ENCODE assay signal across 8 cellular contexts in genomic region chr19:40443131-40443929, GRCh38. TPM values are rescaled to one million over a fixed set of nuclear protein-coding genes. Genes with fewer than 3 reads are reported as not detected.
DNase-seq lines count a peak whose midpoint lies in the region; ATAC-seq and TF ChIP-seq lines count a peak whose summit lies in the region.

No MANE protein-coding gene starts in this region.

- H2AFZ ChIP-seq in DND-41 (ENCODE audit: low read depth, low read length) (peak overlapping the region; percentile 77), GM23338 (peak overlapping the region; percentile 48; the same call in 1 of the 2 replicates), fibroblast of lung (ENCODE audit: low read length) (no peak overlapping the region)

- H3K27ac ChIP-seq in DND-41 (ENCODE audit: low read length) (peak overlapping the region; percentile 78), GM23338 (ENCODE audit: low read depth) (peak overlapping the region; percentile 100), fibroblast of lung (ENCODE audit: insufficient read depth, low read length) (peak overlapping the region; percentile 89)

- H3K36me3 ChIP-seq in DND-41 (ENCODE audit: insufficient read depth, low read length) = peaks cover 13% of the 10 kb centered on the region
- peaks cover 16% of the 10 kb centered on the region; the same call in 1 of the 2 replicates for H3K36me3 ChIP-seq in GM23338 (ENCODE audit: insufficient read depth)
- H3K36me3 ChIP-seq in fibroblast of lung (ENCODE audit: control insufficient read depth, insufficient read depth, low read length) = peaks cover 17% of the 10 kb centered on the region

- TF ChIP-seq CTCF in DND-41 (IDR thresholded peaks at IDR 0.05; ENCODE audit: borderline replicate concordance, extremely low read depth, low read length, poor library complexity, severe bottlenecking) (no peak), GM23338 (conservative IDR thresholded peaks at IDR 0.05; ENCODE audit: low read depth in 2 of 2) (no peak), fibroblast of lung (conservative IDR thresholded peaks at IDR 0.05 in 1 of 2, IDR thresholded peaks at IDR 0.05 in 1 of 2; ENCODE audit: low read depth in 1 of 2, low read length in 2 of 2) (no peak)

- peaks cover 18% of the 10 kb centered on the region for H3K4me1 ChIP-seq in DND-41 (ENCODE audit: insufficient read depth, low read length)
- H3K4me1 ChIP-seq in GM23338 (ENCODE audit: insufficient read depth) = peaks cover 13% of the 10 kb centered on the region
- peaks cover 7% of the 10 kb centered on the region for H3K4me1 ChIP-seq in fibroblast of lung (ENCODE audit: control insufficient read depth, extremely low read depth, insufficient read depth, low read length)

- H3K4me3 ChIP-seq in DND-41 (ENCODE audit: low read depth in 1 of 2, low read length in 2 of 2) = peak overlapping the region; percentile 61 to 76
- peak overlapping the region; percentile 100 for H3K4me3 ChIP-seq in GM23338
- peak overlapping the region; percentile 56 to 94 (median 90) for H3K4me3 ChIP-seq in fibroblast of lung (replicated peaks in 1 of 4; ENCODE audit: control extremely low read depth in 1 of 4, insufficient read depth in 1 of 4, low read depth in 3 of 4, low read length in 4 of 4)

- POLR2A ChIA-PET in naive thymus-derived CD8-positive, alpha-beta T cell (lab: Charles Lee) = interaction anchor here (0.6 to 5.8 kb wide), 12 partner anchors 10 to 998 kb away, joined by 3 to 73 read pairs (median 11); partner anchors contain the start of genes AKT2, BLVRB, C19orf47 and PLD3

- H4K20me1 ChIP-seq in DND-41 (ENCODE audit: insufficient read depth, low read length) (no peaks in the 10 kb centered on the region), GM23338 (replicated peaks; ENCODE audit: insufficient read depth) (peaks cover 8% of the 10 kb centered on the region; the same call in 1 of the 2 replicates), fibroblast of lung (ENCODE audit: control insufficient read depth, extremely low read depth, insufficient read depth, low read length) (no peaks in the 10 kb centered on the region)

- H3K9me3 ChIP-seq in DND-41 (ENCODE audit: insufficient read depth, low read length, severe bottlenecking) = no peaks in the 10 kb centered on the region
- no peaks in the 10 kb centered on the region for H3K9me3 ChIP-seq in fibroblast of lung (ENCODE audit: control insufficient read depth, insufficient read depth, low read depth, low read length)

- peak; percentile 78 for ATAC-seq in DND-41 (ENCODE audit: insufficient read depth, low read depth)
- ATAC-seq in GM23338 = peak; percentile 72
- peak; percentile 83 for ATAC-seq in activated T-helper 17 cell treated with anti-CD3 and anti-CD28 coated beads, Interleukin-2, amount 50 U/mL, for 72 hours (replicated peaks)
- peak; percentile 74 to 78 for ATAC-seq in naive thymus-derived CD8-positive, alpha-beta T cell
- peak; percentile 79 to 81 for ATAC-seq in stimulated activated naive B cell treated with anti-CD40 and anti-IgM and Interleukin-4, amounts not matched to agents 10 μg/mL and 1 μg/mL and 100 μg/mL, for 72 hours (replicated peaks)

- H3F3A ChIP-seq in GM23338 (replicated peaks; ENCODE audit: low read depth) = peaks cover 22% of the 10 kb centered on the region

- DNase-seq in DND-41 (peak; percentile 100), GM23338 (ENCODE audit: low spot score) (peak; percentile 100), LHCN-M2 (ENCODE audit: low read depth) (peak; percentile 99), RPMI7951 (ENCODE audit: low read depth) (peak; percentile 100), fibroblast of lung (ENCODE audit: low read depth in 2 of 2) (peak; percentile 99 to 100)
- DNase-seq in naive thymus-derived CD8-positive, alpha-beta T cell = peak; percentile 91 to 100 (median 99)
- peak; percentile 99 for DNase-seq in stimulated activated naive B cell treated with anti-CD40 and anti-IgM and Interleukin-4, amounts not matched to agents 10 μg/mL and 1 μg/mL and 100 μg/mL, for 72 hours

- no peaks in the 10 kb centered on the region for H3K27me3 ChIP-seq in DND-41 (ENCODE audit: insufficient read depth, low read length, poor library complexity)
- no peaks in the 10 kb centered on the region for H3K27me3 ChIP-seq in GM23338 (ENCODE audit: insufficient read depth)
- H3K27me3 ChIP-seq in fibroblast of lung (ENCODE audit: control insufficient read depth, insufficient read depth, low read length) = no peaks in the 10 kb centered on the region

- peaks cover 3% of the 10 kb centered on the region; the same call in 2 of the 3 replicates for H3K9me3 Mint-ChIP-seq in GM23338
- no peaks in the 10 kb centered on the region for H3K9me3 Mint-ChIP-seq in activated T-helper 17 cell treated with anti-CD3 and anti-CD28 coated beads, Interleukin-2, amount 50 U/mL, for 72 hours
- H3K9me3 Mint-ChIP-seq in naive thymus-derived CD8-positive, alpha-beta T cell = no peaks in the 10 kb centered on the region
- no peaks in the 10 kb centered on the region for H3K9me3 Mint-ChIP-seq in stimulated activated naive B cell treated with anti-CD40 and anti-IgM and Interleukin-4, amounts not matched to agents 10 μg/mL and 1 μg/mL and 100 μg/mL, for 72 hours

- H3K9me2 ChIP-seq in GM23338 (ENCODE audit: insufficient read depth) = no peaks in the 10 kb centered on the region

- H3K36me3 Mint-ChIP-seq in GM23338 (ENCODE audit: low read depth) = peaks cover 31% of the 10 kb centered on the region
- H3K36me3 Mint-ChIP-seq in activated T-helper 17 cell treated with anti-CD3 and anti-CD28 coated beads, Interleukin-2, amount 50 U/mL, for 72 hours (ENCODE audit: low read depth) = peaks cover 29% of the 10 kb centered on the region
- H3K36me3 Mint-ChIP-seq in naive thymus-derived CD8-positive, alpha-beta T cell = peaks cover 0 to 17% (median 0%) of the 10 kb centered on the region in 3 donors
- H3K36me3 Mint-ChIP-seq in stimulated activated naive B cell treated with anti-CD40 and anti-IgM and Interleukin-4, amounts not matched to agents 10 μg/mL and 1 μg/mL and 100 μg/mL, for 72 hours = peaks cover 16 to 32% of the 10 kb centered on the region in 2 donors

- peak overlapping the region; percentile 99 for H3K27ac Mint-ChIP-seq in GM23338
- H3K27ac Mint-ChIP-seq in activated T-helper 17 cell treated with anti-CD3 and anti-CD28 coated beads, Interleukin-2, amount 50 U/mL, for 72 hours = peak overlapping the region; percentile 91
- peak overlapping the region; percentile 89 to 99 (median 96) for H3K27ac Mint-ChIP-seq in naive thymus-derived CD8-positive, alpha-beta T cell
- peak overlapping the region; percentile 99 for H3K27ac Mint-ChIP-seq in stimulated activated naive B cell treated with anti-CD40 and anti-IgM and Interleukin-4, amounts not matched to agents 10 μg/mL and 1 μg/mL and 100 μg/mL, for 72 hours

- H3K79me2 ChIP-seq in DND-41 (ENCODE audit: insufficient read depth, low read length) = peaks cover 20% of the 10 kb centered on the region
- peaks cover 26% of the 10 kb centered on the region for H3K79me2 ChIP-seq in GM23338 (replicated peaks; ENCODE audit: insufficient read depth)
- peaks cover 34% of the 10 kb centered on the region for H3K79me2 ChIP-seq in fibroblast of lung (ENCODE audit: control insufficient read depth, insufficient read depth, low read length)

- H3K4me3 Mint-ChIP-seq in GM23338 = peak overlapping the region; percentile 98
- H3K4me3 Mint-ChIP-seq in activated T-helper 17 cell treated with anti-CD3 and anti-CD28 coated beads, Interleukin-2, amount 50 U/mL, for 72 hours = peak overlapping the region; percentile 93
- peak overlapping the region; percentile 95 to 100 (median 99) for H3K4me3 Mint-ChIP-seq in naive thymus-derived CD8-positive, alpha-beta T cell
- peak overlapping the region; percentile 95 to 100 for H3K4me3 Mint-ChIP-seq in stimulated activated naive B cell treated with anti-CD40 and anti-IgM and Interleukin-4, amounts not matched to agents 10 μg/mL and 1 μg/mL and 100 μg/mL, for 72 hours

- peaks cover 28% of the 10 kb centered on the region for H3K4me1 Mint-ChIP-seq in GM23338
- H3K4me1 Mint-ChIP-seq in activated T-helper 17 cell treated with anti-CD3 and anti-CD28 coated beads, Interleukin-2, amount 50 U/mL, for 72 hours = peaks cover 11% of the 10 kb centered on the region
- peaks cover 16 to 28% (median 22%) of the 10 kb centered on the region in 4 donors for H3K4me1 Mint-ChIP-seq in naive thymus-derived CD8-positive, alpha-beta T cell
- H3K4me1 Mint-ChIP-seq in stimulated activated naive B cell treated with anti-CD40 and anti-IgM and Interleukin-4, amounts not matched to agents 10 μg/mL and 1 μg/mL and 100 μg/mL, for 72 hours = peaks cover 13 to 28% of the 10 kb centered on the region in 2 donors

- peak overlapping the region; percentile 66 for H3K9ac ChIP-seq in DND-41 (ENCODE audit: low read depth, low read length)
- H3K9ac ChIP-seq in fibroblast of lung (ENCODE audit: insufficient read depth, low read length) = peak overlapping the region; percentile 80

- H3K4me2 ChIP-seq in DND-41 (ENCODE audit: insufficient read depth, low read length) (peak overlapping the region; percentile 77), GM23338 (peak overlapping the region; percentile 100), fibroblast of lung (ENCODE audit: extremely low read depth, insufficient read depth, low read length) (peak overlapping the region; percentile 11)

- H3K27me3 Mint-ChIP-seq in GM23338 (ENCODE audit: insufficient read depth, low read depth, poor library complexity) = peaks cover 20% of the 10 kb centered on the region
- H3K27me3 Mint-ChIP-seq in activated T-helper 17 cell treated with anti-CD3 and anti-CD28 coated beads, Interleukin-2, amount 50 U/mL, for 72 hours = no peaks in the 10 kb centered on the region
- H3K27me3 Mint-ChIP-seq in naive thymus-derived CD8-positive, alpha-beta T cell = no peaks in the 10 kb centered on the region
- H3K27me3 Mint-ChIP-seq in stimulated activated naive B cell treated with anti-CD40 and anti-IgM and Interleukin-4, amounts not matched to agents 10 μg/mL and 1 μg/mL and 100 μg/mL, for 72 hours = no peaks in the 10 kb centered on the region

RNA-seq across cellular contexts. Expression of gene SERTAD3, which starts 0.8 kb away (rescaled TPM):
- total RNA-seq in GM23338 (2014; rRNA removed; shearing (Covaris generic)) = 15.4 and 21.3 TPM in 2 replicates
- polyA plus RNA-seq in GM23338 (2016; fragmentation: Nextera tagmentation; extraction: Ambion mirVana) (24.1 and 27.9 TPM in 2 replicates), fibroblast of lung (15.1 and 24.8 TPM in 2 replicates)
- total RNA-seq in LHCN-M2 (2014; rRNA removed) (22.8 and 24.1 TPM in 2 replicates), fibroblast of lung (22.3 and 23.6 TPM in 2 replicates)
- 22.9 TPM for polyA plus RNA-seq in LHCN-M2 (2012)
- total RNA-seq in RPMI7951 (2014; rRNA removed; shearing (Covaris generic)) = 29.4 and 32.3 TPM in 2 replicates
- 10 to 100 TPM; 14.3 to 23.9 TPM for total RNA-seq in activated T-helper 17 cell treated with anti-CD3 and anti-CD28 coated beads, Interleukin-2, amount 50 U/mL, for 72 hours
- polyA plus RNA-seq in fibroblast of lung (2012) = 16.5 and 21.9 TPM in 2 replicates
- 15.4 and 44.3 TPM in 2 replicates for polyA minus RNA-seq in fibroblast of lung (ENCODE audit: low replicate concordance)
- 10 to 100 TPM in 1 of 2 experiments, 1 to 10 TPM in 1; 9.5 to 10.6 TPM for total RNA-seq in naive thymus-derived CD8-positive, alpha-beta T cell
- polyA plus RNA-seq in naive thymus-derived CD8-positive, alpha-beta T cell = 1 to 10 TPM; 2.3 to 9.2 (median 2.9) TPM

RNA-seq across cellular contexts. Expression of gene SERTAD1, which starts 17.5 kb away (rescaled TPM):
- 5.1 and 9.1 TPM in 2 replicates for total RNA-seq in GM23338 (2014; rRNA removed; shearing (Covaris generic))
- 4.6 and 5.0 TPM in 2 replicates for polyA plus RNA-seq in GM23338 (2016; fragmentation: Nextera tagmentation; extraction: Ambion mirVana)
- total RNA-seq in LHCN-M2 (2014; rRNA removed) = 21.7 and 31.2 TPM in 2 replicates
- polyA plus RNA-seq in LHCN-M2 (2012) = 31.8 TPM
- total RNA-seq in RPMI7951 (2014; rRNA removed; shearing (Covaris generic)) = 13.2 and 17.1 TPM in 2 replicates
- 10 to 100 TPM; 14.3 to 34.4 TPM for total RNA-seq in activated T-helper 17 cell treated with anti-CD3 and anti-CD28 coated beads, Interleukin-2, amount 50 U/mL, for 72 hours
- total RNA-seq in fibroblast of lung = 19.2 and 27.2 TPM in 2 replicates
- 7.2 and 12.7 TPM in 2 replicates for polyA plus RNA-seq in fibroblast of lung
- 10.2 and 18.3 TPM in 2 replicates for polyA plus RNA-seq in fibroblast of lung (2012)
- 3.7 and 7.2 TPM in 2 replicates for polyA minus RNA-seq in fibroblast of lung (ENCODE audit: low replicate concordance)
- total RNA-seq in naive thymus-derived CD8-positive, alpha-beta T cell = 1 to 10 TPM; 6.2 to 8.1 TPM
- polyA plus RNA-seq in naive thymus-derived CD8-positive, alpha-beta T cell = 10 to 100 TPM in 1 of 3 donors, 1 to 10 TPM in 2; 2.6 to 10.4 (median 3.5) TPM

RNA-seq across cellular contexts. Expression of gene BLVRB, which starts 22.2 kb away (rescaled TPM):
- 51.7 and 53.7 TPM in 2 replicates for total RNA-seq in GM23338 (2014; rRNA removed; shearing (Covaris generic))
- polyA plus RNA-seq in GM23338 (2016; fragmentation: Nextera tagmentation; extraction: Ambion mirVana) (43.7 and 45.6 TPM in 2 replicates), fibroblast of lung (40.0 and 50.8 TPM in 2 replicates)
- total RNA-seq in LHCN-M2 (2014; rRNA removed) (83.3 and 92.0 TPM in 2 replicates), fibroblast of lung (105 and 145 TPM in 2 replicates)
- polyA plus RNA-seq in LHCN-M2 (2012) = 149 TPM
- 77.4 and 101 TPM in 2 replicates for total RNA-seq in RPMI7951 (2014; rRNA removed; shearing (Covaris generic))
- total RNA-seq in activated T-helper 17 cell treated with anti-CD3 and anti-CD28 coated beads, Interleukin-2, amount 50 U/mL, for 72 hours = 10 to 100 TPM; 27.1 to 55.5 TPM
- polyA plus RNA-seq in fibroblast of lung (2012) = 75.5 and 101 TPM in 2 replicates
- polyA minus RNA-seq in fibroblast of lung (ENCODE audit: low replicate concordance) = 127 and 144 TPM in 2 replicates
- total RNA-seq in naive thymus-derived CD8-positive, alpha-beta T cell = 10 to 100 TPM; 11.8 to 12.8 TPM
- polyA plus RNA-seq in naive thymus-derived CD8-positive, alpha-beta T cell = 10 to 100 TPM; 17.3 to 27.8 (median 22.6) TPM

RNA-seq across cellular contexts. Expression of gene SPTBN4, which starts 23.5 kb away (rescaled TPM):
- total RNA-seq in GM23338 (2014; rRNA removed; shearing (Covaris generic)) = 2.3 and 4.5 TPM in 2 replicates
- 1.6 and 2.2 TPM in 2 replicates for polyA plus RNA-seq in GM23338 (2016; fragmentation: Nextera tagmentation; extraction: Ambion mirVana)
- total RNA-seq in LHCN-M2 (2014; rRNA removed) = 0.34 and 0.38 TPM in 2 replicates
- 0.67 TPM for polyA plus RNA-seq in LHCN-M2 (2012)
- total RNA-seq in RPMI7951 (2014; rRNA removed; shearing (Covaris generic)) = 0.84 and 2.9 TPM in 2 replicates
- total RNA-seq in activated T-helper 17 cell treated with anti-CD3 and anti-CD28 coated beads, Interleukin-2, amount 50 U/mL, for 72 hours = 10 to 100 TPM in 1 of 2 donors, 1 to 10 TPM in 1; 1.4 to 16.4 TPM
- total RNA-seq in fibroblast of lung = 3.9 and 6.6 TPM in 2 replicates
- 1.3 and 2.0 TPM in 2 replicates for polyA plus RNA-seq in fibroblast of lung
- polyA plus RNA-seq in fibroblast of lung (2012) = 1.7 and 3.7 TPM in 2 replicates
- 0.08 and 0.89 TPM in 2 replicates for polyA minus RNA-seq in fibroblast of lung (ENCODE audit: low replicate concordance)
- under 1 TPM; 0.47 to 0.62 TPM for total RNA-seq in naive thymus-derived CD8-positive, alpha-beta T cell
- under 1 TPM in 1 of 3 donors, not detected in 2; 0.13 TPM for polyA plus RNA-seq in naive thymus-derived CD8-positive, alpha-beta T cell

RNA-seq across cellular contexts. Expression of gene PRX, which starts 30.2 kb away (rescaled TPM):
- 4.2 and 4.3 TPM in 2 replicates for total RNA-seq in GM23338 (2014; rRNA removed; shearing (Covaris generic))
- polyA plus RNA-seq in GM23338 (2016; fragmentation: Nextera tagmentation; extraction: Ambion mirVana) = 4.1 and 4.2 TPM in 2 replicates
- total RNA-seq in LHCN-M2 (2014; rRNA removed) = 1.6 and 1.8 TPM in 2 replicates
- 1.6 TPM for polyA plus RNA-seq in LHCN-M2 (2012)
- total RNA-seq in RPMI7951 (2014; rRNA removed; shearing (Covaris generic)) = 0.72 and 1.2 TPM in 2 replicates
- total RNA-seq in activated T-helper 17 cell treated with anti-CD3 and anti-CD28 coated beads, Interleukin-2, amount 50 U/mL, for 72 hours = 1 to 10 TPM in 1 of 2 donors, under 1 TPM in 1; 0.82 to 1.3 TPM
- 3.1 and 3.6 TPM in 2 replicates for total RNA-seq in fibroblast of lung
- 0.84 and 0.91 TPM in 2 replicates for polyA plus RNA-seq in fibroblast of lung
- polyA plus RNA-seq in fibroblast of lung (2012) = 1.5 and 1.9 TPM in 2 replicates
- 0.94 and 2.0 TPM in 2 replicates for polyA minus RNA-seq in fibroblast of lung (ENCODE audit: low replicate concordance)
- total RNA-seq in naive thymus-derived CD8-positive, alpha-beta T cell = 1 to 10 TPM; 3.8 to 4.0 TPM
- under 1 TPM; 0.39 to 0.49 (median 0.44) TPM for polyA plus RNA-seq in naive thymus-derived CD8-positive, alpha-beta T cell

Comparison
In these comparisons a context has a peak if more than half of its experiments do, and no peak if none do; other contexts are left out.
1. Peak in every context shown above with its lines: DNase-seq, ATAC-seq, H3K4me3 ChIP-seq and H3K27ac ChIP-seq.
2. H3K4me2 ChIP-seq: peak in every context shown above with its lines; median percentile 100 in GM23338; 77 in DND-41; 11 in fibroblast of lung.